8 cellular contexts compared by ENCODE assay signal in the genomic region with DNA sequence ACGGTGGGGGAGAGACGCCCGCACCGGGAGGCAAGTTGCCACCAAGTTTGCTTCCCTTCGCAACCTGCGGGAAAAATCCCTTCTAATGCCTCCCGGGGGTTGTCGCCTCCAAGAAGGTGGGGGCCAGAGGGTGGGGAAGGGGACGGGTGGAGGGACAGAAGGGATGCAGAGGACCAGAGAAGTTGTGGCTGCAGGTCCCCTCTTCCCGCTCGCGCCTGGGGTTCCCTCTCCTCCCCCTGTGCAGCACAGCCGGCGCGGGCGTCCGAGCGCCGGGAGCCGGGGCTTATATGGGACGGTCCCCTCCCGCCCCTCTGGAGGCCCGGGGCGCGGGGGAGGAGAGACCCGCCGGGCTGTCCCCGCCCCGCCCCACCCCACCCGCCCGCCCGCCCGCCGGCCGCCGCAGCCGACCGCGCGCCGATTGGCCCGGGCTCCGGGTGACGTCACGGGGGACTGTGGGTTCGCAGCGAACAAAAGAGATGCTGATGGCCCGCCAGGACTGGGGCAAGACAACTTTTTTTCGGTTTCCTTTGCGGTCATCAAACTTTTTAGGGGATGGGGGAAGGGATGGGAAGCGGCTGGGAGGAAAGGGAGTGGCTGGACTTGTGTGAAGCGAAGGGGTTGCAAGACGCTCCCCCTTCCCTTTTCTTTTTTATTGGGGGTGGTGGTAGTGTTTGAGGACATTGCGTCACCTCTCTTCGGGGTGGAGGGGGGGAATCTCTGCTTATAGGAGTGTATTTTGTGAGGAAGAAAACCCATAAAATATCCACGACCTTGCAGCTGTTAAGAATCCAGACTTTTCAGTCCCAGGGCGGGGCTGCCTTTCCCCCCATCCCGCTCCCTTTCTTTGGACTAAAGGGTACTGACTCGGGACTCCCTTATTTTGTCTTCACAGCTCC. TPM values are rescaled to one million over a fixed set of nuclear protein-coding genes. Genes with fewer than 3 reads are reported as not detected.
DNase-seq lines count a peak whose midpoint lies in the region; ATAC-seq and TF ChIP-seq lines count a peak whose summit lies in the region.

FN1 (minus strand) TSS at position 260 of the 896 bp plus-strand sequence. CDS start 266 bp downstream, outside the sequence.

- H3K4me3 Mint-ChIP-seq in nephron, result peak within 1 kb of the TSS; percentile 83 to 96 (median 93)
- peak within 1 kb of the TSS; percentile 78 for H3K4me3 Mint-ChIP-seq in stimulated activated naive CD8-positive, alpha-beta T cell treated with anti-CD3 and anti-CD28 coated beads, Interleukin-15, Interleukin-2, amounts not matched to agents 100 ng/mL and 50 ng/mL, for 24 hours

- peaks cover 14% of the 10 kb centered on the region; the same call in 1 of the 2 replicates for H3K36me3 ChIP-seq in PC-3 (ENCODE audit: low read depth, low read length)

- intact Hi-C loops in PC-3 (cut with micrococcal nuclease), result loop anchor here (1.0 to 5.0 kb wide), 6 partner anchors 25 to 486 kb away; no protein-coding TSS in a partner anchor

- peak within 1 kb of the TSS; percentile 82 for H3K27ac ChIP-seq in PC-3 (ENCODE audit: low read length)

- peaks cover 15% of the 10 kb centered on the region for H3K27me3 Mint-ChIP-seq in nephron (ENCODE audit: low read depth)
- H3K27me3 Mint-ChIP-seq in stimulated activated naive CD8-positive, alpha-beta T cell treated with anti-CD3 and anti-CD28 coated beads, Interleukin-15, Interleukin-2, amounts not matched to agents 100 ng/mL and 50 ng/mL, for 24 hours, result peaks cover 77% of the 10 kb centered on the region

- peaks cover 19% of the 10 kb centered on the region for H3K36me3 Mint-ChIP-seq in nephron (ENCODE audit: low read depth)
- H3K36me3 Mint-ChIP-seq in stimulated activated naive CD8-positive, alpha-beta T cell treated with anti-CD3 and anti-CD28 coated beads, Interleukin-15, Interleukin-2, amounts not matched to agents 100 ng/mL and 50 ng/mL, for 24 hours (ENCODE audit: low read depth), result no peaks in the 10 kb centered on the region

- H3K4me3 ChIP-seq in AG04449 (ENCODE audit: low read depth, low read length), result peak within 1 kb of the TSS; percentile 91
- peak within 1 kb of the TSS; percentile 97 for H3K4me3 ChIP-seq in PC-3 (ENCODE audit: low read length)
- H3K4me3 ChIP-seq in fibroblast of villous mesenchyme (ENCODE audit: low read depth, low read length), result peak within 1 kb of the TSS; percentile 90

- H3K9me2 ChIP-seq in PC-3 (replicated peaks; ENCODE audit: low read length), result no peaks in the 10 kb centered on the region

- H3K27me3 ChIP-seq in PC-3 (ENCODE audit: low read length), result no peaks in the 10 kb centered on the region

- no peaks in the 10 kb centered on the region for H4K20me1 ChIP-seq in PC-3 (ENCODE audit: low read length)

- TF ChIP-seq CTCF in AG04449 (IDR thresholded peaks at IDR 0.05; ENCODE audit: insufficient read depth, low read length, missing control alignments) (no peak), PC-3 (conservative IDR thresholded peaks at IDR 0.05; ENCODE audit: low read depth, low read length) (no peak), fibroblast of villous mesenchyme (IDR thresholded peaks at IDR 0.05; ENCODE audit: insufficient read depth, low read depth, low read length) (no peak), nephron (IDR thresholded peaks at IDR 0.05; ENCODE audit: unreplicated experiment in 3 of 3) (no peak)

- ATAC-seq in GM18907 (IDR thresholded peaks at IDR 0.05; ENCODE audit: unreplicated experiment) (peak; percentile 86), HG03196 (IDR thresholded peaks at IDR 0.05; ENCODE audit: unreplicated experiment) (peak; percentile 70), PC-3 (peak; percentile 59)

- peak within 1 kb of the TSS; percentile 96 to 99 (median 98) for H3K27ac Mint-ChIP-seq in nephron
- H3K27ac Mint-ChIP-seq in stimulated activated naive CD8-positive, alpha-beta T cell treated with anti-CD3 and anti-CD28 coated beads, Interleukin-15, Interleukin-2, amounts not matched to agents 100 ng/mL and 50 ng/mL, for 24 hours, result no peak within 1 kb of the TSS

- no peaks in the 10 kb centered on the region for H3K9me3 Mint-ChIP-seq in nephron
- no peaks in the 10 kb centered on the region for H3K9me3 Mint-ChIP-seq in stimulated activated naive CD8-positive, alpha-beta T cell treated with anti-CD3 and anti-CD28 coated beads, Interleukin-15, Interleukin-2, amounts not matched to agents 100 ng/mL and 50 ng/mL, for 24 hours

- peaks cover 13% of the 10 kb centered on the region for H3K79me2 ChIP-seq in PC-3 (ENCODE audit: low read length)

- CTCF ChIA-PET in AG04449 (lab: Yijun Ruan, JAX) (interaction anchor here (3.0 kb wide), 1 partner anchor 18 kb away, joined by 13 read pairs; no protein-coding TSS in a partner anchor), PC-3 (lab: Charles Lee) (no interaction called here)

- POLR2A ChIA-PET in AG04449 (lab: Yijun Ruan, JAX), result interaction anchor here (0.6 to 2.0 kb wide), 26 partner anchors 10 to 486 kb away, joined by 3 to 14 read pairs (median 3); no protein-coding TSS in a partner anchor
- POLR2A ChIA-PET in PC-3 (lab: Charles Lee; ENCODE audit: unreplicated experiment), result interaction anchor here (0.5 to 0.8 kb wide), 3 partner anchors 13 to 86 kb away, joined by 3 to 5 read pairs (median 3); no protein-coding TSS in a partner anchor

- H3K4me2 ChIP-seq in PC-3 (ENCODE audit: low read length), result peak within 1 kb of the TSS; percentile 99

- H3F3A ChIP-seq in PC-3 (ENCODE audit: low read length, unreplicated experiment), result no peaks in the 10 kb centered on the region

- BruUV-seq in PC-3 (replicated peaks; lab: Mats Ljungman, UMichigan), result no TSS peak

- peak within 1 kb of the TSS; percentile 97 for H2AFZ ChIP-seq in PC-3 (ENCODE audit: low read length)

- no peaks in the 10 kb centered on the region for H3K9me3 ChIP-seq in PC-3 (ENCODE audit: low read length)

- peaks cover 37% of the 10 kb centered on the region for H3K4me1 Mint-ChIP-seq in nephron
- peaks cover 18% of the 10 kb centered on the region for H3K4me1 Mint-ChIP-seq in stimulated activated naive CD8-positive, alpha-beta T cell treated with anti-CD3 and anti-CD28 coated beads, Interleukin-15, Interleukin-2, amounts not matched to agents 100 ng/mL and 50 ng/mL, for 24 hours (ENCODE audit: low read depth)

- DNase-seq in AG04449 (ENCODE audit: low read depth, low spot score) (peak; percentile 95), PC-3 (peak; percentile 82), fibroblast of villous mesenchyme (ENCODE audit: low read depth) (peak; percentile 100)
- peak; percentile 19 for DNase-seq in activated gamma-delta T cell treated with anti-CD3 and anti-CD28 coated beads, Interleukin-2, amount 50 U/mL, for 16 hours (ENCODE audit: low read depth)

- H3K9ac ChIP-seq in PC-3 (ENCODE audit: low read length), result peak within 1 kb of the TSS; percentile 87

- H3K4me1 ChIP-seq in PC-3 (ENCODE audit: insufficient read depth, low read length), result peaks cover 38% of the 10 kb centered on the region

RNA-seq across cellular contexts. Expression of gene FN1, which starts in this region (rescaled TPM):
- total RNA-seq in PC-3 (2014; rRNA removed), result 220 and 248 TPM in 2 replicates
- total RNA-seq in fibroblast of villous mesenchyme, result 1,807 and 3,312 TPM in 2 replicates

Comparison
In these comparisons a context has a peak if more than half of its experiments do, and no peak if none do; other contexts are left out.
1. Peak in every context shown above with its lines: DNase-seq, ATAC-seq, H3K4me3 ChIP-seq and H3K27ac ChIP-seq.
2. DNase-seq: peak in every context shown above with its lines; median percentile 100 in fibroblast of villous mesenchyme; 95 in AG04449; 82 in PC-3; 19 in activated gamma-delta T cell treated with anti-CD3 and anti-CD28 coated beads, Interleukin-2, amount 50 U/mL, for 16 hours.